21 cellular contexts compared by ENCODE assay signal in the genomic region with DNA sequence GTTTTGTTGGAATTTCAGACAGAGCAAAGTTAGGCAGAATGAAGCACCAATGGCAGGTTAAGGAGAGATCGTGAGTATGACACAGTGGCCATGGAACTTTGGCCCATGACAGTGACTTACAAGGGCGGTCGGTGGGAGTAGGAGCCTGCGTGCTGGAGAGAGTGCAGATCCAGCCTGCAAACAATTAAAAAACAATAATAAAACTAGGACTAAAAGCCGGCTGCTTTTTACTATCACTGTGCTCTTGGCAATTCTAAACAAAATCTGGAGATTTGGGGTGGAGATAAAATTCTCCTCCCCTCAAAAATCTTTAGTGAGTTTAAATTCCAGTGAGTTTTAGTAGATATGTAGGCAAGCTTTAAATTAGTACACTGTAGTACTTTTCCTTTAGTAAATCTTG.
DNase-seq lines count a peak whose midpoint lies in the region; ATAC-seq, FAIRE-seq and TF ChIP-seq lines count a peak whose summit lies in the region.
"Had no signal": no experiment of that assay in that cellular context is flagged by ENCODE, and none has a peak within 500 bp of the region (broad histone marks: within the 10 kb centered on the region; RNA-seq: fewer than 3 reads in every experiment).

No MANE protein-coding gene starts in this region.

- no peak for TF ChIP-seq POLR2A in IMR-90 (IDR thresholded peaks at IDR 0.05; ENCODE audit: low read depth, low read length)
- TF ChIP-seq POLR2A in K562 (conservative IDR thresholded peaks at IDR 0.05), result no peak
- TF ChIP-seq POLR2A in gastroesophageal sphincter (IDR thresholded peaks at IDR 0.05), result no peak

- H3K4me3 ChIP-seq in AG10803 (ENCODE audit: low read length) (no peak overlapping the region), IMR-90 (ENCODE audit: insufficient read depth, low read depth, low read length) (no peak overlapping the region), K562 (no peak overlapping the region), gastroesophageal sphincter (no peak overlapping the region)

- H3K9me3 Mint-ChIP-seq in nephron progenitor cell (no peaks in the 10 kb centered on the region), type B pancreatic cell (no peaks in the 10 kb centered on the region)
- peaks cover 2% of the 10 kb centered on the region for H3K9me3 Mint-ChIP-seq in activated T-cell treated with anti-CD3 and anti-CD28 coated beads, Interleukin-2, amount 50 U/mL, for 24 hours

- no peaks in the 10 kb centered on the region for H3K79me1 ChIP-seq in IMR-90 (ENCODE audit: low read depth in 1 of 2, low read length in 2 of 2)

- H3K36me3 Mint-ChIP-seq in nephron progenitor cell (ENCODE audit: low read depth) (no peaks in the 10 kb centered on the region), type B pancreatic cell (peaks cover 5% of the 10 kb centered on the region)
- H3K36me3 Mint-ChIP-seq in activated T-cell treated with anti-CD3 and anti-CD28 coated beads, Interleukin-2, amount 50 U/mL, for 24 hours (ENCODE audit: low read depth), result no peaks in the 10 kb centered on the region
- H3K36me3 Mint-ChIP-seq: CD4-positive, CD25-positive, alpha-beta regulatory T cell had no signal

- H3K27ac Mint-ChIP-seq in nephron progenitor cell (peak overlapping the region; percentile 22), type B pancreatic cell (no peak overlapping the region)
- H3K27ac Mint-ChIP-seq in activated T-cell treated with anti-CD3 and anti-CD28 coated beads, Interleukin-2, amount 50 U/mL, for 24 hours, result no peak overlapping the region
- H3K27ac Mint-ChIP-seq: CD4-positive, CD25-positive, alpha-beta regulatory T cell had no signal

- WGBS in IMR-90 (ENCODE audit: extremely low coverage in 2 of 2, insufficient read length in 1 of 2), 2 experiments, result no CpG with 5 or more reads among the region's 5 CpGs
- 50% methylated on average over 5 of the region's 5 CpGs for WGBS in K562 (ENCODE audit: insufficient coverage, low coverage, missing lambda C conversion rate)
- WGBS in gastroesophageal sphincter (ENCODE audit: low coverage in 1 of 2), 2 donors, result 66 to 77% methylated on average over 5 of the region's 5 CpGs

- no peak overlapping the region for H3K56ac ChIP-seq in IMR-90 (ENCODE audit: extremely low read depth, insufficient read depth, low read length)

- no peak overlapping the region for H2AK5ac ChIP-seq in IMR-90 (ENCODE audit: low read depth, low read length)

- H4K5ac ChIP-seq in IMR-90 (ENCODE audit: low read depth, low read length), result no peak overlapping the region

- H3K18ac ChIP-seq in IMR-90 (ENCODE audit: low read depth, low read length), result no peak overlapping the region

- H2BK15ac ChIP-seq in IMR-90 (ENCODE audit: low read depth, low read length), result no peak overlapping the region

- TF ChIP-seq RAD21 in IMR-90 (IDR thresholded peaks at IDR 0.05; ENCODE audit: low read length) (no peak), K562 (CRISPR knock-in tag; conservative IDR thresholded peaks at IDR 0.05 in 1 of 2, IDR thresholded peaks at IDR 0.05 in 1 of 2) (no peak)

- H2AK9ac ChIP-seq in IMR-90 (replicated peaks; ENCODE audit: low read depth, low read length, poor library complexity), result no peak overlapping the region

- H2BK5ac ChIP-seq in IMR-90 (ENCODE audit: low read depth, low read length, poor library complexity, severe bottlenecking), result no peak overlapping the region

- no TSS peak for BruUV-seq in IMR-90 (replicated peaks; lab: Mats Ljungman, UMichigan)
- no TSS peak for BruUV-seq in K562 (replicated peaks; lab: Mats Ljungman, UMichigan)

- no peaks in the 10 kb centered on the region for H3K9me1 ChIP-seq in IMR-90 (ENCODE audit: insufficient read depth, low read length)
- H3K9me1 ChIP-seq in K562 (ENCODE audit: control insufficient read depth, insufficient read depth, low read length), result no peaks in the 10 kb centered on the region

- H3K27me3 Mint-ChIP-seq in nephron progenitor cell (ENCODE audit: low read depth, poor library complexity) (peaks cover 3% of the 10 kb centered on the region), type B pancreatic cell (no peaks in the 10 kb centered on the region)
- no peaks in the 10 kb centered on the region for H3K27me3 Mint-ChIP-seq in activated T-cell treated with anti-CD3 and anti-CD28 coated beads, Interleukin-2, amount 50 U/mL, for 24 hours
- H3K27me3 Mint-ChIP-seq: CD4-positive, CD25-positive, alpha-beta regulatory T cell had no signal

- no peak overlapping the region for H3K27ac ChIP-seq in IMR-90 (ENCODE audit: insufficient read depth, low read length)
- H3K27ac ChIP-seq in K562 (ENCODE audit: extremely low read depth, low read depth, low read length), result no peak overlapping the region
- no peak overlapping the region for H3K27ac ChIP-seq in gastroesophageal sphincter

- H3K23ac ChIP-seq in IMR-90 (ENCODE audit: low read depth, low read length), result no peak overlapping the region

- peaks cover 41% of the 10 kb centered on the region for H3K4me1 Mint-ChIP-seq in nephron progenitor cell
- peaks cover 29% of the 10 kb centered on the region for H3K4me1 Mint-ChIP-seq in type B pancreatic cell (ENCODE audit: unreplicated experiment)
- peaks cover 39% of the 10 kb centered on the region for H3K4me1 Mint-ChIP-seq in activated T-cell treated with anti-CD3 and anti-CD28 coated beads, Interleukin-2, amount 50 U/mL, for 24 hours (ENCODE audit: low read depth)

- H3K27me3 ChIP-seq in IMR-90 (ENCODE audit: control insufficient read depth, insufficient read depth, low read length) (no peaks in the 10 kb centered on the region), K562 (ENCODE audit: control insufficient read depth in 2 of 2, insufficient read depth in 2 of 2, low read length in 2 of 2) (no peaks in the 10 kb centered on the region), gastroesophageal sphincter (no peaks in the 10 kb centered on the region)

- no peaks in the 10 kb centered on the region for H4K20me1 ChIP-seq in IMR-90 (ENCODE audit: insufficient read depth, low read length)
- no peaks in the 10 kb centered on the region for H4K20me1 ChIP-seq in K562 (replicated peaks; ENCODE audit: control insufficient read depth, insufficient read depth, low read length)

- H3K79me2 ChIP-seq in K562 (ENCODE audit: control insufficient read depth, insufficient read depth, low read length), result no peaks in the 10 kb centered on the region

- H3K4me2 ChIP-seq in IMR-90 (ENCODE audit: low read depth, low read length) (no peak overlapping the region), K562 (ENCODE audit: insufficient read depth, low read length) (0 out of 2 replicates have a peak overlapping the region, but pooled peaks have one; percentile 31)

- H3K9ac ChIP-seq in IMR-90 (ENCODE audit: low read depth, low read length), result no peak overlapping the region
- H3K9ac ChIP-seq in K562 (ENCODE audit: insufficient read depth in 1 of 2, low read depth in 2 of 2, low read length in 2 of 2), result no peak overlapping the region; a peak in 1 of 4 replicates

- DNase-seq in AG10803 (ENCODE audit: low read depth) (peak; percentile 39), IMR-90 (no peak), K562 (ENCODE audit: extremely low read depth in 1 of 4, low spot score in 3 of 4) (no peak), nephron progenitor cell (no peak), type B pancreatic cell (ENCODE audit: extremely low spot score, unreplicated experiment) (no peak), NCI-H345 (lab: John Stamatoyannopoulos, UW) (no peak)
- DNase-seq in activated T-cell treated with anti-CD3 and anti-CD28 coated beads, Interleukin-2, amount 50 U/mL, for 24 hours, result no peak
- DNase-seq: AML-193; CD4-positive, CD25-positive, alpha-beta regulatory T cell; Karpas-422; MM.1S; NCI-H1105; NCI-H187; NCI-H774; SHP77 treated with DMSO at 0.1 percent for 48 hours had no signal

- no peak for TF ChIP-seq CTCF in AG10803 (conservative IDR thresholded peaks at IDR 0.05; ENCODE audit: low read length)
- TF ChIP-seq CTCF in IMR-90 (conservative IDR thresholded peaks at IDR 0.05; ENCODE audit: low read depth, low read length), result no peak
- no peak for TF ChIP-seq CTCF in K562 (IDR thresholded peaks at IDR 0.05 in 2 of 3, conservative IDR thresholded peaks at IDR 0.05 in 1 of 3; ENCODE audit: insufficient read depth in 2 of 3, low read depth in 1 of 3, low read length in 3 of 3)
- TF ChIP-seq CTCF in nephron progenitor cell (IDR thresholded peaks at IDR 0.05), result no peak
- TF ChIP-seq CTCF in type B pancreatic cell (conservative IDR thresholded peaks at IDR 0.05), result no peak
- TF ChIP-seq CTCF in gastroesophageal sphincter (IDR thresholded peaks at IDR 0.05), result no peak

- no peak overlapping the region for H2AFZ ChIP-seq in IMR-90 (replicated peaks; ENCODE audit: low read length, poor library complexity)
- H2AFZ ChIP-seq in K562 (ENCODE audit: low read depth, low read length), result peak overlapping the region; percentile 77

- CTCF ChIA-PET in IMR-90 (lab: Yijun Ruan, JAX), result no interaction called here
- CTCF ChIA-PET in K562 (lab: Yijun Ruan, JAX; ENCODE audit: low intra/inter-chr PET ratio), result no interaction called here

- H3K14ac ChIP-seq in IMR-90 (replicated peaks; ENCODE audit: low read depth, low read length), result no peak overlapping the region

- H3K36me3 ChIP-seq in IMR-90 (ENCODE audit: control insufficient read depth, insufficient read depth, low read length) (no peaks in the 10 kb centered on the region), K562 (ENCODE audit: control insufficient read depth, insufficient read depth, low read length) (no peaks in the 10 kb centered on the region), gastroesophageal sphincter (no peaks in the 10 kb centered on the region)

- intact Hi-C loops in IMR-90 (cut with micrococcal nuclease), result no loop called here
- intact Hi-C loops in K562 (cut with micrococcal nuclease), result no loop called here

- H2BK20ac ChIP-seq in IMR-90 (ENCODE audit: low read depth, low read length), result no peak overlapping the region

- dilution Hi-C loops in IMR-90 (cut with HindIII; ENCODE audit: low sequenced_read_pairs, unreplicated experiment), result no loop called here

- ATAC-seq in IMR-90 (ENCODE audit: low read depth), result no peak
- ATAC-seq in K562, result peak; percentile 16; the same call in 1 of the 3 replicates
- ATAC-seq in gastroesophageal sphincter, result no peak
- ATAC-seq: HepG2 had no signal

- H3K4me1 ChIP-seq in IMR-90 (ENCODE audit: control insufficient read depth, insufficient read depth, low read length), result peaks cover 6% of the 10 kb centered on the region; the same call in 1 of the 2 replicates
- peaks cover 12 to 14% of the 10 kb centered on the region in 2 experiments for H3K4me1 ChIP-seq in K562 (replicated peaks in 1 of 2; ENCODE audit: control insufficient read depth in 2 of 2, insufficient read depth in 2 of 2, low read length in 2 of 2)
- peaks cover 0 to 32% (median 14%) of the 10 kb centered on the region in 3 donors for H3K4me1 ChIP-seq in gastroesophageal sphincter

- no peak overlapping the region for H4K91ac ChIP-seq in IMR-90 (ENCODE audit: insufficient read depth, low read depth, low read length)

- TF ChIP-seq EP300 in K562 (IDR thresholded peaks at IDR 0.05; ENCODE audit: low read length), result no peak
- TF ChIP-seq EP300 in gastroesophageal sphincter (IDR thresholded peaks at IDR 0.05), result no peak

- in situ Hi-C loops in IMR-90 (cut with MboI; ENCODE audit: low sequenced_read_pairs), result no loop called here
- in situ Hi-C loops in K562 (cut with MboI), result no loop called here

- H2BK120ac ChIP-seq in IMR-90 (ENCODE audit: low read depth, low read length), result no peak overlapping the region

- FAIRE-seq in K562 (lab: Jason Lieb, UNC), result no peak
- FAIRE-seq: A204.1, G401.6, H54, HepG2, RCC 7860 had no signal

- H3K4me3 Mint-ChIP-seq in nephron progenitor cell (no peak overlapping the region), type B pancreatic cell (no peak overlapping the region)
- H3K4me3 Mint-ChIP-seq in activated T-cell treated with anti-CD3 and anti-CD28 coated beads, Interleukin-2, amount 50 U/mL, for 24 hours, result no peak overlapping the region
- H3K4me3 Mint-ChIP-seq: CD4-positive, CD25-positive, alpha-beta regulatory T cell had no signal

- peak overlapping the region; percentile 9; the same call in 1 of the 2 replicates for H3K4ac ChIP-seq in IMR-90 (ENCODE audit: low read depth, low read length)

- no peak overlapping the region for H4K8ac ChIP-seq in IMR-90 (ENCODE audit: low read depth in 2 of 2, low read length in 2 of 2)

- H3K9me3 ChIP-seq in IMR-90 (ENCODE audit: control insufficient read depth, insufficient read depth, low read length) (no peaks in the 10 kb centered on the region), K562 (replicated peaks; ENCODE audit: control insufficient read depth, insufficient read depth, low read depth, low read length) (no peaks in the 10 kb centered on the region), gastroesophageal sphincter (no peaks in the 10 kb centered on the region)

- POLR2A ChIA-PET in IMR-90 (lab: Charles Lee; ENCODE audit: unreplicated experiment), result no interaction called here
- POLR2A ChIA-PET in K562 (lab: Yijun Ruan, JAX), result interaction anchor here (1.1 kb wide), 1 partner anchor 9 kb away, joined by 5 read pairs; no protein-coding TSS in a partner anchor
